12 cellular contexts compared by ENCODE assay signal in the genomic region with DNA sequence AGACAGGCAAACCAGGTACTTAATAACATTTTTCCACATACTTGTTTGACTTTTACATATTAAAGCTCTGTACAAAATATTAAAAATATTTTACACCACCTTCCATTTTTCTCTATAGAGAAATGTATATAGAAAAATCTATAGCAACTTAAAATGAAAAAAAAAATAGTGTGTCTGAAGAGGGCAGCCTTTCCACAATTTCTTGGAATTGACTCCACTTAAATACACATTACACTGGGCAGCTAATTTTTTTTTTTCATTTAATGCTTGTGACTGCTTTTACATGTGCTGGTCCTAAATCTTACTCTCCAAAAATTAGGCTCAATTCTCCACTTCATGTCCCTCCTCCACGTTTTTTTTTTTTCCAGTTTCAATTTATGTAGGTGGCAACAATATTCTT.
A peak's percentile ranks its signal among the peaks of the same experiment; 100 is the strongest.
DNase-seq lines count a peak whose midpoint lies in the region; ATAC-seq, FAIRE-seq and TF ChIP-seq lines count a peak whose summit lies in the region.
"Had no signal": no experiment of that assay in that cellular context is flagged by ENCODE, and none has a peak within 500 bp of the region (broad histone marks: within the 10 kb centered on the region; RNA-seq: fewer than 3 reads in every experiment).

No MANE protein-coding gene starts in this region.

- H3K27ac ChIP-seq in brain microvascular endothelial cell (no peak overlapping the region), right atrium auricular region (no peak overlapping the region)

- FAIRE-seq in D721Med (lab: Jason Lieb, UNC), result no peak

- in situ Hi-C loops in brain microvascular endothelial cell (cut with HindIII; ENCODE audit: low pct_ligation_motif_present, low sequenced_read_pairs), result no loop called here

- H3K36me3 ChIP-seq in brain microvascular endothelial cell (replicated peaks) (no peaks in the 10 kb centered on the region), right atrium auricular region (no peaks in the 10 kb centered on the region)

- H3K4me3 ChIP-seq in brain microvascular endothelial cell (ENCODE audit: low read depth, low read length) (no peak overlapping the region), right atrium auricular region (no peak overlapping the region)

- no peak for ATAC-seq in HG02642 (IDR thresholded peaks at IDR 0.05; ENCODE audit: poor library complexity, unreplicated experiment)
- ATAC-seq: left lobe of liver had no signal

- H3K27me3 ChIP-seq in brain microvascular endothelial cell (replicated peaks) (no peaks in the 10 kb centered on the region), right atrium auricular region (no peaks in the 10 kb centered on the region)

- no peaks in the 10 kb centered on the region for H3K4me1 ChIP-seq in right atrium auricular region

- no peak for DNase-seq in D721Med (ENCODE audit: insufficient read length, low spot score)
- peak; percentile 13 for DNase-seq in NCI-H526 treated with DMSO at 0.1 percent for 48 hours (lab: John Stamatoyannopoulos, UW)
- no peak for DNase-seq in brain microvascular endothelial cell
- DNase-seq in myocyte (ENCODE audit: low read depth), result peak; percentile 30
- DNase-seq in NCI-H128 (lab: John Stamatoyannopoulos, UW; ENCODE audit: unreplicated experiment), result no peak
- DNase-seq in anterior cingulate cortex (lab: John Stamatoyannopoulos, UW), result no peak
- no peak for DNase-seq in right atrium auricular region (ENCODE audit: low spot score)
- DNase-seq: activated CD4-positive, CD25-positive, alpha-beta regulatory T cell treated with anti-CD3 and anti-CD28 coated beads, Interleukin-2, amount 50 U/mL, for 72 hours; activated T-cell treated with anti-CD3 and anti-CD28 coated beads for 4 hours; NCI-H774 had no signal

- no peaks in the 10 kb centered on the region for H3K9me3 ChIP-seq in right atrium auricular region

- TF ChIP-seq CTCF in D721Med (IDR thresholded peaks at IDR 0.05; ENCODE audit: insufficient read depth, missing control alignments) (peak; percentile 37), brain microvascular endothelial cell (IDR thresholded peaks at IDR 0.05; ENCODE audit: low read depth, low read length, missing control alignments) (peak; percentile 13), right atrium auricular region (IDR thresholded peaks at IDR 0.05) (peak in 1 of 2 donors; percentile 11)

Comparison
In these comparisons a context has a peak if more than half of its experiments do, and no peak if none do; other contexts are left out.
1. DNase-seq: peak in NCI-H526 treated with DMSO at 0.1 percent for 48 hours (single experiment) and myocyte (single experiment); none in D721Med (single experiment), brain microvascular endothelial cell (single experiment), NCI-H128 (single experiment), anterior cingulate cortex (0 of 58) and right atrium auricular region (single experiment).